Comparison of ENCODE assay signal across 1 cellular context in the genomic region with DNA sequence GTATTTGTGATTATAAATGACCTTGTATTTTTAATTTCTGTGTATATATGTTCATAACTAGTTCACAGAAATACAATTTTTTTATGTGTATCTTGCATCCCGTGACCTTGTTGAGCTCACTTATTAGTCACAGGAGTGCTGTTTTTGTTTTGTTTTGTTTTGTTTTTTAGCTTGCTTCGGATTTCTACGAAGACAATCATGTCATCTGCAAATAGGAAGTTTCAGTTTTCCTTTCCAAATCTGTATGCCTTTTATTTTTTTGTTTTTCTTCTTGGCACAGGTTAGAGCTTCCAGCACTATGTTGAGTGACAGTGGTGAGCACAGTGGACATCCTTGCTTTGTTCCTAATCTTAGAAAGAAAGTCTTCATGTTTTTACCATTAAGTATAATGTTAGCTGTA.
TF ChIP-seq lines count a peak whose summit lies in the region.

No MANE protein-coding gene starts in this region.

TF ChIP-seq in WTC11, 78 proteins besides CTCF, POLR2A, EP300 and RAD21 (continued from another document):
- TF ChIP-seq, protein P1, sequence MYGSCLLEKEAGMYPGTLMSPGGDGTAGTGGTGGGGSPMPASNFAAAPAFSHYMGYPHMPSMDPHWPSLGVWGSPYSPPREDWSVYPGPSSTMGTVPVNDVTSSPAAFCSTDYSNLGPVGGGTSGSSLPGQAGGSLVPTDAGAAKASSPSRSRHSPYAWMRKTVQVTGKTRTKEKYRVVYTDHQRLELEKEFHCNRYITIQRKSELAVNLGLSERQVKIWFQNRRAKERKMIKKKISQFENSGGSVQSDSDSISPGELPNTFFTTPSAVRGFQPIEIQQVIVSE (CRISPR knock-in tag; IDR thresholded peaks at IDR 0.05; ENCODE audit: borderline replicate concordance): no peak
- TF ChIP-seq ZNF138 (CRISPR knock-in tag; conservative IDR thresholded peaks at IDR 0.05) (no peak), ESRRA (CRISPR knock-in tag; IDR thresholded peaks at IDR 0.05; ENCODE audit: borderline replicate concordance) (no peak), SMAD4 (CRISPR knock-in tag; IDR thresholded peaks at IDR 0.05) (no peak), FOXK1 (CRISPR knock-in tag; IDR thresholded peaks at IDR 0.05) (no peak), ZBTB21 (CRISPR knock-in tag; IDR thresholded peaks at IDR 0.05; ENCODE audit: borderline replicate concordance) (no peak)
- TF ChIP-seq, protein P2, sequence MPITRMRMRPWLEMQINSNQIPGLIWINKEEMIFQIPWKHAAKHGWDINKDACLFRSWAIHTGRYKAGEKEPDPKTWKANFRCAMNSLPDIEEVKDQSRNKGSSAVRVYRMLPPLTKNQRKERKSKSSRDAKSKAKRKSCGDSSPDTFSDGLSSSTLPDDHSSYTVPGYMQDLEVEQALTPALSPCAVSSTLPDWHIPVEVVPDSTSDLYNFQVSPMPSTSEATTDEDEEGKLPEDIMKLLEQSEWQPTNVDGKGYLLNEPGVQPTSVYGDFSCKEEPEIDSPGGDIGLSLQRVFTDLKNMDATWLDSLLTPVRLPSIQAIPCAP (CRISPR knock-in tag; IDR thresholded peaks at IDR 0.05): no peak
- TF ChIP-seq, protein P3, sequence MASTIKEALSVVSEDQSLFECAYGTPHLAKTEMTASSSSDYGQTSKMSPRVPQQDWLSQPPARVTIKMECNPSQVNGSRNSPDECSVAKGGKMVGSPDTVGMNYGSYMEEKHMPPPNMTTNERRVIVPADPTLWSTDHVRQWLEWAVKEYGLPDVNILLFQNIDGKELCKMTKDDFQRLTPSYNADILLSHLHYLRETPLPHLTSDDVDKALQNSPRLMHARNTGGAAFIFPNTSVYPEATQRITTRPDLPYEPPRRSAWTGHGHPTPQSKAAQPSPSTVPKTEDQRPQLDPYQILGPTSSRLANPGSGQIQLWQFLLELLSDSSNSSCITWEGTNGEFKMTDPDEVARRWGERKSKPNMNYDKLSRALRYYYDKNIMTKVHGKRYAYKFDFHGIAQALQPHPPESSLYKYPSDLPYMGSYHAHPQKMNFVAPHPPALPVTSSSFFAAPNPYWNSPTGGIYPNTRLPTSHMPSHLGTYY (CRISPR knock-in tag; IDR thresholded peaks at IDR 0.05): no peak
